In genomic region chr1:61084560-61084991, GRCh38 we compare ENCODE assay signal across 10 cellular contexts. TPM values are rescaled to one million over a fixed set of nuclear protein-coding genes. Genes with fewer than 3 reads are reported as not detected.
DNase-seq lines count a peak whose midpoint lies in the region; ATAC-seq, FAIRE-seq and TF ChIP-seq lines count a peak whose summit lies in the region.
"Had no signal": no experiment of that assay in that cellular context is flagged by ENCODE, and none has a peak within 500 bp of the region (broad histone marks: within the 10 kb centered on the region; RNA-seq: fewer than 3 reads in every experiment).

No MANE protein-coding gene starts in this region.

- peak overlapping the region; percentile 81 for H3K4me2 ChIP-seq in HepG2 (ENCODE audit: low read depth, low read length)

- intact Hi-C loops in HepG2 (cut with micrococcal nuclease; ENCODE audit: unreplicated experiment) = loop anchor here (10.0 kb wide), 1 partner anchor 100 kb away; no protein-coding TSS in a partner anchor

- DNase-seq in activated CD8-positive, alpha-beta memory T cell treated with anti-CD3 and anti-CD28 coated beads, Interleukin-2, amount 10 ng/mL, durations not matched to agents 7 days and 5 days = no peak
- no peak for DNase-seq in activated CD8-positive, alpha-beta memory T cell treated with anti-CD3 and anti-CD28 coated beads for 24 hours
- DNase-seq in astrocyte of the hippocampus (ENCODE audit: low read depth, low spot score) (peak; percentile 39), HepG2 (ENCODE audit: low spot score) (no peak), thoracic aorta (ENCODE audit: low spot score) (no peak), middle frontal gyrus (ENCODE audit: extremely low spot score, low spot score) (no peak)
- DNase-seq: effector CD4-positive, alpha-beta T cell had no signal

- H3K9ac ChIP-seq in HepG2 (ENCODE audit: insufficient read depth, low read depth, low read length) = peak overlapping the region; percentile 92

- TF ChIP-seq EP300 in HepG2 (IDR thresholded peaks at IDR 0.05; ENCODE audit: low read depth in 2 of 2, low read length in 2 of 2) (no peak), HepG2 (CRISPR knock-in tag; IDR thresholded peaks at IDR 0.05; ENCODE audit: borderline replicate concordance) (no peak)

- H3K27ac Mint-ChIP-seq in activated CD8-positive, alpha-beta memory T cell treated with anti-CD3 and anti-CD28 coated beads, Interleukin-2, amount 10 ng/mL, durations not matched to agents 7 days and 5 days = no peak overlapping the region

- H3K4me3 ChIP-seq in HepG2 (replicated peaks in 1 of 3; ENCODE audit: insufficient read depth in 1 of 3, low read depth in 2 of 3, low read length in 3 of 3) (peak overlapping the region; percentile 83 to 96 (median 86); a peak in 5 of 6 replicates), thoracic aorta (peak overlapping the region; percentile 96)

- in situ Hi-C loops in HepG2 (cut with HindIII; ENCODE audit: extremely low pct_ligation_motif_present, low pct_unique_long_range_greater_than_20kb) = no loop called here

- peaks cover 81% of the 10 kb centered on the region for H3K79me2 ChIP-seq in HepG2 (ENCODE audit: insufficient read depth, low read length)

- BruUV-seq in HepG2 (replicated peaks; lab: Mats Ljungman, UMichigan) = no TSS peak

- peak overlapping the region; percentile 95 for H3K27ac ChIP-seq in HepG2 (ENCODE audit: extremely low read length, insufficient read depth, low read length)
- H3K27ac ChIP-seq in thoracic aorta = peak overlapping the region; percentile 94

- H3K27me3 ChIP-seq in HepG2 (ENCODE audit: control insufficient read depth in 1 of 2, insufficient read depth in 2 of 2, low read length in 2 of 2) (no peaks in the 10 kb centered on the region; a peak in 1 of 5 replicates), thoracic aorta (replicated peaks; ENCODE audit: insufficient read depth) (no peaks in the 10 kb centered on the region)

- TF ChIP-seq RAD21 in HepG2 (CRISPR knock-in tag; IDR thresholded peaks at IDR 0.05) = no peak

- POLR2A ChIA-PET in HepG2 (lab: Yijun Ruan, JAX) = no interaction called here

- peaks cover 2 to 7% of the 10 kb centered on the region in 2 experiments; a peak in 2 of 5 replicates for H3K36me3 ChIP-seq in HepG2 (replicated peaks in 1 of 2; ENCODE audit: control insufficient read depth in 1 of 2, insufficient read depth in 2 of 2, low read length in 2 of 2)
- H3K36me3 ChIP-seq in thoracic aorta = peaks cover 7% of the 10 kb centered on the region

- no peaks in the 10 kb centered on the region for H3K9me3 ChIP-seq in HepG2 (ENCODE audit: low read length)
- H3K9me3 ChIP-seq in thoracic aorta = no peaks in the 10 kb centered on the region

- no peaks in the 10 kb centered on the region for H3K9me3 Mint-ChIP-seq in activated CD8-positive, alpha-beta memory T cell treated with anti-CD3 and anti-CD28 coated beads, Interleukin-2, amount 10 ng/mL, durations not matched to agents 7 days and 5 days (ENCODE audit: low read depth)

- under 1% methylated on average over 5 of the region's 5 CpGs for WGBS in HepG2 (ENCODE audit: low lambda C conversion rate)

- TF ChIP-seq POLR2A in HepG2 (IDR thresholded peaks at IDR 0.05; ENCODE audit: insufficient read depth in 1 of 2, low read depth in 2 of 2, low read length in 2 of 2) = no peak

- TF ChIP-seq CTCF in HepG2 (CRISPR knock-in tag; IDR thresholded peaks at IDR 0.05) (no peak), thoracic aorta (IDR thresholded peaks at IDR 0.05) (no peak)

- ATAC-seq in activated CD8-positive, alpha-beta memory T cell treated with anti-CD3 and anti-CD28 coated beads, Interleukin-2, amount 10 ng/mL, durations not matched to agents 7 days and 5 days = no peak
- ATAC-seq in HepG2 (no peak), thoracic aorta (ENCODE audit: insufficient number of reproducible peaks, low FRiP score, low read depth) (no peak), GM18861 (IDR thresholded peaks at IDR 0.05; ENCODE audit: unreplicated experiment) (no peak), GM21619 (IDR thresholded peaks at IDR 0.05; ENCODE audit: unreplicated experiment) (no peak)

- CTCF ChIA-PET in activated CD8-positive, alpha-beta memory T cell treated with anti-CD3 and anti-CD28 coated beads, Interleukin-2, amount 10 ng/mL, durations not matched to agents 7 days and 5 days (lab: Charles Lee) = interaction anchor here (3.7 kb wide), 1 partner anchor 34 kb away, joined by 18 read pairs; no protein-coding TSS in a partner anchor
- CTCF ChIA-PET in HepG2 (lab: Yijun Ruan, JAX; ENCODE audit: low intra/inter-chr PET ratio, low total read pairs) = no interaction called here

- peaks cover 30% of the 10 kb centered on the region for H3K27me3 Mint-ChIP-seq in activated CD8-positive, alpha-beta memory T cell treated with anti-CD3 and anti-CD28 coated beads, Interleukin-2, amount 10 ng/mL, durations not matched to agents 7 days and 5 days

- peak overlapping the region; percentile 80 for H3K4me3 Mint-ChIP-seq in activated CD8-positive, alpha-beta memory T cell treated with anti-CD3 and anti-CD28 coated beads, Interleukin-2, amount 10 ng/mL, durations not matched to agents 7 days and 5 days

- no peak for FAIRE-seq in HepG2 (lab: Jason Lieb, UNC)
- FAIRE-seq: HTR-8/SVneo had no signal

- no peak overlapping the region for H2AFZ ChIP-seq in HepG2 (ENCODE audit: low read length)

- H3K36me3 Mint-ChIP-seq in activated CD8-positive, alpha-beta memory T cell treated with anti-CD3 and anti-CD28 coated beads, Interleukin-2, amount 10 ng/mL, durations not matched to agents 7 days and 5 days = peaks cover 5% of the 10 kb centered on the region

- peaks cover 18% of the 10 kb centered on the region; the same call in 1 of the 2 replicates for H4K20me1 ChIP-seq in HepG2 (ENCODE audit: insufficient read depth, low read length)

- H3K4me1 ChIP-seq in HepG2 (ENCODE audit: insufficient read depth, low read length) (peaks cover 64% of the 10 kb centered on the region), thoracic aorta (ENCODE audit: control insufficient read depth in 1 of 2, low read depth in 2 of 2) (peaks cover 16 to 31% of the 10 kb centered on the region in 2 donors)

- H3K4me1 Mint-ChIP-seq in activated CD8-positive, alpha-beta memory T cell treated with anti-CD3 and anti-CD28 coated beads, Interleukin-2, amount 10 ng/mL, durations not matched to agents 7 days and 5 days = peaks cover 30% of the 10 kb centered on the region

TF ChIP-seq in HepG2, 621 proteins besides CTCF, POLR2A, EP300 and RAD21:
- no peak for TF ChIP-seq GPN1 (CRISPR knock-in tag; IDR thresholded peaks at IDR 0.05; ENCODE audit: borderline replicate concordance)
- TF ChIP-seq, protein P1, sequence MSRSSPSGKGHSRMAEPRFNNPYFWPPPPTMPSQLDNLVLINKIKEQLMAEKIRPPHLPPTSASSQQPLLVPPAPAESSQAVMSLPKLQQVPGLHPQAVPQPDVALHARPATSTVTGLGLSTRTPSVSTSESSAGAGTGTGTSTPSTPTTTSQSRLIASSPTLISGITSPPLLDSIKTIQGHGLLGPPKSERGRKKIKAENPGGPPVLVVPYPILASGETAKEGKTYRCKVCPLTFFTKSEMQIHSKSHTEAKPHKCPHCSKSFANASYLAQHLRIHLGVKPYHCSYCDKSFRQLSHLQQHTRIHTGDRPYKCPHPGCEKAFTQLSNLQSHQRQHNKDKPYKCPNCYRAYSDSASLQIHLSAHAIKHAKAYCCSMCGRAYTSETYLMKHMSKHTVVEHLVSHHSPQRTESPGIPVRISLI (CRISPR knock-in tag; IDR thresholded peaks at IDR 0.05; ENCODE audit: borderline replicate concordance) = peak; percentile 22; the same call in 1 of the 2 replicates

RNA-seq across cellular contexts. Expression of gene NFIA, which starts 2.2 kb away (rescaled TPM):
- 1 to 10 TPM in 1 of 2 experiments, under 1 TPM in 1; 0.80 to 5.4 TPM for total RNA-seq in activated CD8-positive, alpha-beta memory T cell treated with anti-CD3 and anti-CD28 coated beads, Interleukin-2, amount 10 ng/mL, durations not matched to agents 7 days and 5 days
- total RNA-seq in HepG2 (2016; rRNA removed; fragmentation: Illumina TruSeq; extraction: Trizol) (14.8 and 28.5 TPM in 2 replicates), thoracic aorta (100 to 1,000 TPM in 1 of 2 donors, 10 to 100 TPM in 1; 99.8 to 118 TPM)
- total RNA-seq in HepG2 (2016; cell fraction: cytosol; rRNA removed; fragmentation: Illumina TruSeq; extraction: Trizol; ENCODE audit: low read depth) = 8.1 and 8.4 TPM in 2 replicates
- total RNA-seq in HepG2 (2016; cell fraction: insoluble cytoplasmic fraction; rRNA removed; fragmentation: Illumina TruSeq; extraction: Trizol) = 11.5 and 25.9 TPM in 2 replicates
- 7.4 and 7.5 TPM in 2 replicates for total RNA-seq in HepG2 (2016; cell fraction: membrane; rRNA removed; fragmentation: Illumina TruSeq; extraction: Trizol)
- total RNA-seq in HepG2 (2016; cell fraction: nucleus; rRNA removed; fragmentation: Illumina TruSeq; extraction: Trizol) = 110 and 115 TPM in 2 replicates
- polyA plus RNA-seq in HepG2 (2011; rRNA removed) = 14.1 and 14.7 TPM in 2 replicates
- polyA plus RNA-seq in HepG2 (2011; cell fraction: cytosol; rRNA removed) = 11.0 and 12.6 TPM in 2 replicates
- 20.1 and 25.7 TPM in 2 replicates for polyA plus RNA-seq in HepG2 (2011; cell fraction: nucleus; rRNA removed)
- 4.5 and 5.7 TPM in 2 replicates for polyA plus RNA-seq in HepG2 (2012)
- polyA plus RNA-seq in HepG2 (2016; cell fraction: cytosol; fragmentation: Illumina TruSeq; extraction: Trizol; ENCODE audit: low read depth) = 0.64 and 0.71 TPM in 2 replicates
- 11.5 and 13.5 TPM in 2 replicates for polyA plus RNA-seq in HepG2 (2016; cell fraction: insoluble cytoplasmic fraction; fragmentation: Illumina TruSeq; extraction: Trizol; ENCODE audit: low read depth)
- polyA plus RNA-seq in HepG2 (2016; cell fraction: membrane; fragmentation: Illumina TruSeq; extraction: Trizol; ENCODE audit: low read depth) = 3.0 and 3.1 TPM in 2 replicates
- 15.9 and 21.9 TPM in 2 replicates for polyA plus RNA-seq in HepG2 (2016; cell fraction: nucleus; fragmentation: Illumina TruSeq; extraction: Trizol; ENCODE audit: insufficient read depth, low read depth)
- 62.5 and 117 TPM in 2 replicates for polyA minus RNA-seq in HepG2 (2011; rRNA and poly(A)+ RNA removed; ENCODE audit: low replicate concordance)
- 18.3 and 19.2 TPM in 2 replicates for polyA minus RNA-seq in HepG2 (2011; cell fraction: cytosol; rRNA and poly(A)+ RNA removed)
- polyA minus RNA-seq in HepG2 (2011; cell fraction: nucleus; rRNA and poly(A)+ RNA removed) = 167 and 202 TPM in 2 replicates
